In genomic region chr4:145609494-145610427, GRCh38 we compare ENCODE assay signal across 8 cellular contexts. TPM values are rescaled to one million over a fixed set of nuclear protein-coding genes. Genes with fewer than 3 reads are reported as not detected.
DNase-seq lines count a peak whose midpoint lies in the region; ATAC-seq, FAIRE-seq and TF ChIP-seq lines count a peak whose summit lies in the region.

No MANE protein-coding gene starts in this region.

- H3K4me2 ChIP-seq in mammary epithelial cell (ENCODE audit: insufficient read depth, low read depth, low read length): no peak overlapping the region

- FAIRE-seq in kidney (lab: Jason Lieb, UNC): peak; percentile 98

- H2AFZ ChIP-seq in mammary epithelial cell (ENCODE audit: low read depth, low read length): no peak overlapping the region

- no TSS peak for BruUV-seq in mammary epithelial cell (replicated peaks; lab: Mats Ljungman, UMichigan)

- H3K27me3 ChIP-seq in WERI-Rb-1 (ENCODE audit: insufficient read depth, low read depth, severe bottlenecking): no peaks in the 10 kb centered on the region
- H3K27me3 ChIP-seq in mammary epithelial cell (ENCODE audit: insufficient read depth, low read length): no peaks in the 10 kb centered on the region

- no peaks in the 10 kb centered on the region for H3K79me2 ChIP-seq in mammary epithelial cell (ENCODE audit: insufficient read depth, low read length)

- no peak for ATAC-seq in GM21528 (IDR thresholded peaks at IDR 0.05; ENCODE audit: low FRiP score, unreplicated experiment)

- in situ Hi-C loops in mammary epithelial cell (cut with MboI; ENCODE audit: low sequenced_read_pairs in 2 of 2): loop anchor here (5.0 to 10.0 kb wide), 2 partner anchors 372 to 375 kb away; no protein-coding TSS in a partner anchor

- dilution Hi-C loops in mammary epithelial cell (cut with HindIII; ENCODE audit: low sequenced_read_pairs): loop anchor here (25.0 kb wide), 1 partner anchor 372 kb away; no protein-coding TSS in a partner anchor

- H3K4me1 ChIP-seq in mammary epithelial cell (ENCODE audit: insufficient read depth, low read length) (no peaks in the 10 kb centered on the region), kidney (ENCODE audit: control insufficient read depth in 1 of 2, insufficient read depth in 1 of 2, low read depth in 1 of 2, low read length in 2 of 2) (peaks cover 0 to 6% of the 10 kb centered on the region in 2 donors)

- no peaks in the 10 kb centered on the region for H3K36me3 ChIP-seq in WERI-Rb-1
- no peaks in the 10 kb centered on the region for H3K36me3 ChIP-seq in mammary epithelial cell (ENCODE audit: insufficient read depth, low read length)
- H3K36me3 ChIP-seq in kidney (ENCODE audit: control insufficient read depth in 1 of 2, insufficient read depth in 2 of 2, low read length in 2 of 2): no peaks in the 10 kb centered on the region

- H4K20me1 ChIP-seq in mammary epithelial cell (ENCODE audit: insufficient read depth, low read length): no peaks in the 10 kb centered on the region

- intact Hi-C loops in mammary epithelial cell (cut with micrococcal nuclease): loop anchor here (1.0 to 10.0 kb wide), 5 partner anchors 52 to 1435 kb away; partner anchors contain the start of gene SMAD1
- intact Hi-C loops in kidney (cut with DNase I): no loop called here

- DNase-seq in GDM1 (lab: John Stamatoyannopoulos, UW): peak; percentile 39
- peak; percentile 4 for DNase-seq in GOT3 (lab: John Stamatoyannopoulos, UW)
- peak; percentile 2 for DNase-seq in NCI-H1105 (lab: John Stamatoyannopoulos, UW)
- DNase-seq in WERI-Rb-1: peak; percentile 79
- peak; percentile 46 for DNase-seq in mammary epithelial cell
- no peak for DNase-seq in kidney
- peak; percentile 36 to 61 for DNase-seq in stimulated activated CD4-positive, alpha-beta T cell treated with anti-CD3 and anti-CD28 coated beads, Interleukin-4, amount 100 ng/mL, for 48 hours (ENCODE audit: low read depth in 2 of 2)

- whole genome bisulfite sequencing in mammary epithelial cell (ENCODE audit: low coverage, missing lambda C conversion rate): 42% methylated on average over 4 of the region's 4 CpGs

- H3K4me3 ChIP-seq in WERI-Rb-1 (ENCODE audit: low read depth, low read length): no peak overlapping the region
- no peak overlapping the region for H3K4me3 ChIP-seq in mammary epithelial cell (replicated peaks in 1 of 3; ENCODE audit: insufficient read depth in 1 of 3, low read depth in 2 of 3, low read length in 3 of 3)
- H3K4me3 ChIP-seq in kidney (ENCODE audit: low read length in 2 of 2): no peak overlapping the region

- CTCF ChIA-PET in mammary epithelial cell (lab: Charles Lee; ENCODE audit: low non-redundant PET): interaction anchor here (0.5 to 1.0 kb wide), 4 partner anchors 41 to 393 kb away, joined by 3 to 6 read pairs (median 4); no protein-coding TSS in a partner anchor

- TF ChIP-seq CTCF in WERI-Rb-1 (IDR thresholded peaks at IDR 0.05; ENCODE audit: low read depth, low read length) (peak; percentile 67), mammary epithelial cell (conservative IDR thresholded peaks at IDR 0.05 in 1 of 2, IDR thresholded peaks at IDR 0.05 in 1 of 2; ENCODE audit: extremely low read depth in 1 of 2, insufficient read depth in 1 of 2, low read depth in 1 of 2, low read length in 2 of 2) (peak; percentile 81 to 84), kidney (IDR thresholded peaks at IDR 0.05; ENCODE audit: borderline replicate concordance, extremely low read depth, insufficient read depth) (peak; percentile 76)

- H3K9me3 ChIP-seq in WERI-Rb-1 (ENCODE audit: severe bottlenecking) (no peaks in the 10 kb centered on the region), mammary epithelial cell (replicated peaks; ENCODE audit: insufficient read depth, low read length) (no peaks in the 10 kb centered on the region), kidney (ENCODE audit: control insufficient read depth in 1 of 2, low read length in 2 of 2) (no peaks in the 10 kb centered on the region)

- H3K9ac ChIP-seq in mammary epithelial cell (ENCODE audit: insufficient read depth, low read length) (no peak overlapping the region), kidney (ENCODE audit: low read length in 2 of 2) (no peak overlapping the region)

- no peak overlapping the region for H3K27ac ChIP-seq in WERI-Rb-1
- H3K27ac ChIP-seq in mammary epithelial cell (ENCODE audit: insufficient read depth, low read depth, low read length): no peak overlapping the region
- no peak overlapping the region for H3K27ac ChIP-seq in kidney (ENCODE audit: low read depth in 2 of 2, low read length in 2 of 2)

RNA-seq across cellular contexts. Expression of gene MMAA, which starts 9.4 kb away (rescaled TPM):
- total RNA-seq in mammary epithelial cell (1 to 10 TPM; 5.3 to 8.4 TPM), kidney (18.5 TPM)
- polyA plus RNA-seq in mammary epithelial cell (2.6 TPM), kidney (ENCODE audit: insufficient read depth, low read depth, low replicate concordance) (12.8 TPM)
- polyA minus RNA-seq in mammary epithelial cell: 3.4 TPM
